In the genomic region with DNA sequence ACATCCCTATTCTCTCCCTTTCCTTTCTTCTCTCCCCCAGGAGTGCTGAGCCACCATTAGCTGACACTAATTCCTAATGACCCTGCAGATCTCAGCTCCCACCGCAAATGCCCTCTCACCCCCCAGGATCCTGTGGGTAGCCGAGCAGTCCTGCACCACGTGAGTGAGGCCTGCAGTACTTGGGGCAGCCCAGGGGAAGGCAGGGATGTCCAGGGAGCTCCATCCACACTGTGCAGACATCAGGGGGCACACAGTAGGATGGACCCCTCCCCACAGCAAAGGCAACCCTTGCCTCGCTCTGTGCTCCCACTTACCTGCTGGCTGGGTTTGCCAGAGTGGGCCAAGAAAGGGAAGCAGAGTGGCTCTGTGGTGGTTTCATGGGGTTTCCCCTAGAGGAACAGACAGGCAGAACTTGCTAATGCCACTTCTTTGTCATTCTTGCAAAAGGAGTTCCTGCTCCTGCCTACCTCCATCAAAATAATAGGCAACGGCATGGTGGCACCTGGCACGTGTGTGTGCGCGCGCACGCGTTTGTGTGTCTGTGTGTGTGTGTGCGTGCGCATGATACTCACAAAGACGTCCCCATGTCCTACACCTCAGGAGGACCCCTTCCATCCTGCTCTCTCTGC, we compare ENCODE assay signal across 12 cellular contexts.
DNase-seq lines count a peak whose midpoint lies in the region; ATAC-seq and TF ChIP-seq lines count a peak whose summit lies in the region.
"Had no signal": no experiment of that assay in that cellular context is flagged by ENCODE, and none has a peak within 500 bp of the region (broad histone marks: within the 10 kb centered on the region; RNA-seq: fewer than 3 reads in every experiment).

No MANE protein-coding gene starts in this region.

- TF ChIP-seq CTCF in H9 (conservative IDR thresholded peaks at IDR 0.05), result no peak

- H2BK15ac ChIP-seq in H9 (ENCODE audit: low read depth, low read length), result no peak overlapping the region

- no peak overlapping the region for H3K23ac ChIP-seq in H9 (ENCODE audit: insufficient read length, low read depth, low read length)

- H3K79me2 ChIP-seq in H9 (ENCODE audit: insufficient read depth, low read length), result no peaks in the 10 kb centered on the region

- no peak overlapping the region for H3K56ac ChIP-seq in H9 (ENCODE audit: insufficient read length, low read depth, low read length)

- peaks cover 2% of the 10 kb centered on the region for H3K27me3 Mint-ChIP-seq in H9 (ENCODE audit: low read depth)
- H3K27me3 Mint-ChIP-seq in activated naive CD8-positive, alpha-beta T cell treated with anti-CD3 and anti-CD28 coated beads, Interleukin-2, amount 50 U/mL, for 24 hours, result peaks cover 4% of the 10 kb centered on the region
- H3K27me3 Mint-ChIP-seq in naive B cell, result peaks cover 0 to 3% (median 0%) of the 10 kb centered on the region in 3 donors

- H4K5ac ChIP-seq in H9 (ENCODE audit: insufficient read length, low read depth, low read length), result no peak overlapping the region

- H2BK120ac ChIP-seq in H9 (ENCODE audit: low read depth, low read length, poor library complexity, severe bottlenecking), result no peak overlapping the region

- H2BK5ac ChIP-seq in H9 (ENCODE audit: insufficient read length, low read length), result no peak overlapping the region

- H4K8ac ChIP-seq in H9 (replicated peaks; ENCODE audit: insufficient read length, low read depth, low read length), result no peak overlapping the region

- H3K79me1 ChIP-seq in H9 (ENCODE audit: insufficient read depth, low read depth, low read length, poor library complexity, severe bottlenecking), result no peaks in the 10 kb centered on the region

- H3K4ac ChIP-seq in H9 (ENCODE audit: low read depth, low read length), result no peak overlapping the region

- H3K9me3 Mint-ChIP-seq in H9, result peaks cover 8% of the 10 kb centered on the region in 2 experiments
- H3K9me3 Mint-ChIP-seq in activated naive CD8-positive, alpha-beta T cell treated with anti-CD3 and anti-CD28 coated beads, Interleukin-2, amount 50 U/mL, for 24 hours, result peaks cover 4% of the 10 kb centered on the region
- H3K9me3 Mint-ChIP-seq in naive B cell, result peaks cover 4 to 13% (median 6%) of the 10 kb centered on the region in 7 donors

- no peak overlapping the region for H3T11ph ChIP-seq in H9 (ENCODE audit: low read length)

- H4K91ac ChIP-seq in H9 (ENCODE audit: insufficient read length, low read depth, low read length), result no peak overlapping the region

- H3K27ac Mint-ChIP-seq in H9 (peak overlapping the region in 2 of 3 experiments; percentile 12 to 57; a peak in 2 of 7 replicates), naive B cell (peak overlapping the region in 5 of 6 donors; percentile 2 to 90 (median 81))
- H3K27ac Mint-ChIP-seq in activated naive CD8-positive, alpha-beta T cell treated with anti-CD3 and anti-CD28 coated beads, Interleukin-2, amount 50 U/mL, for 24 hours, result peak overlapping the region; percentile 78

- no peak overlapping the region for H2BK12ac ChIP-seq in H9 (ENCODE audit: insufficient read length, low read depth, low read length)

- peaks cover 0 to 9% (median 7%) of the 10 kb centered on the region in 3 experiments; a peak in 3 of 7 replicates for H3K36me3 Mint-ChIP-seq in H9 (ENCODE audit: insufficient read depth in 1 of 3, low read depth in 3 of 3)
- H3K36me3 Mint-ChIP-seq in activated naive CD8-positive, alpha-beta T cell treated with anti-CD3 and anti-CD28 coated beads, Interleukin-2, amount 50 U/mL, for 24 hours (ENCODE audit: low read depth), result no peaks in the 10 kb centered on the region
- H3K36me3 Mint-ChIP-seq in naive B cell, result peaks cover 0 to 9% of the 10 kb centered on the region in 2 donors

- peak overlapping the region; percentile 90 for H3K4me2 ChIP-seq in BLaER1
- no peak overlapping the region for H3K4me2 ChIP-seq in H9 (ENCODE audit: insufficient read depth, insufficient read length, low read length)

- no peak for DNase-seq in H9
- peak; percentile 17 for DNase-seq in activated naive CD8-positive, alpha-beta T cell treated with anti-CD3 and anti-CD28 coated beads, Interleukin-2, amount 50 U/mL, for 24 hours
- peak; percentile 47 for DNase-seq in naive B cell
- DNase-seq in HCEC 1CT, result no peak
- no peak for DNase-seq in AG08395 (ENCODE audit: low spot score)
- DNase-seq in NAMALWA (ENCODE audit: low spot score), result no peak
- DNase-seq in NCI-H1092 (lab: John Stamatoyannopoulos, UW), result no peak
- DNase-seq: NCI-H1092 treated with DMSO at 0.1 percent for 48 hours, NCI-H69, T-helper 1 cell had no signal

- H3K4me3 Mint-ChIP-seq in H9 (no peak overlapping the region), naive B cell (peak overlapping the region in 4 of 8 donors; percentile 11 to 64 (median 32))
- H3K4me3 Mint-ChIP-seq in activated naive CD8-positive, alpha-beta T cell treated with anti-CD3 and anti-CD28 coated beads, Interleukin-2, amount 50 U/mL, for 24 hours, result peak overlapping the region; percentile 32

- H3K27ac ChIP-seq in BLaER1 (0 out of 2 replicates have a peak overlapping the region, but pooled peaks have one; percentile 32), H9 (ENCODE audit: insufficient read length, low read depth, low read length) (no peak overlapping the region)

- no peak overlapping the region for H2BK20ac ChIP-seq in H9 (ENCODE audit: low read depth, low read length, poor library complexity, severe bottlenecking)

- no peak overlapping the region for H2AFZ ChIP-seq in H9 (ENCODE audit: low read length)

- H3K4me1 Mint-ChIP-seq in H9 (peaks cover 17 to 19% of the 10 kb centered on the region in 2 experiments), naive B cell (peaks cover 30 to 47% (median 34%) of the 10 kb centered on the region in 3 donors)
- H3K4me1 Mint-ChIP-seq in activated naive CD8-positive, alpha-beta T cell treated with anti-CD3 and anti-CD28 coated beads, Interleukin-2, amount 50 U/mL, for 24 hours, result peaks cover 29% of the 10 kb centered on the region

- no CpG with 5 or more reads among the region's 14 CpGs for WGBS in H9 (ENCODE audit: extremely low coverage, insufficient read length, low lambda C conversion rate)

- peaks cover 20% of the 10 kb centered on the region for H3K9me3 ChIP-seq in BLaER1
- H3K9me3 ChIP-seq in H9 (ENCODE audit: control insufficient read depth, low read depth, low read length), result no peaks in the 10 kb centered on the region
- H3K9me3 ChIP-seq: adrenal gland had no signal

- no peak overlapping the region for H3K9ac ChIP-seq in BLaER1
- H3K9ac ChIP-seq in H9 (ENCODE audit: extremely low read depth, insufficient read length, low read length), result no peak overlapping the region

- H3K14ac ChIP-seq in H9 (ENCODE audit: insufficient read depth, low read length), result peak overlapping the region; percentile 39; the same call in 1 of the 2 replicates

- H3K4me1 ChIP-seq in BLaER1 (peaks cover 68% of the 10 kb centered on the region), H9 (ENCODE audit: insufficient read depth, low read length) (peaks cover 3% of the 10 kb centered on the region; the same call in 1 of the 2 replicates)

- H3K18ac ChIP-seq in H9 (ENCODE audit: insufficient read length, low read depth, low read length), result peak overlapping the region; percentile 37

- no peak overlapping the region for H2AK5ac ChIP-seq in H9 (ENCODE audit: insufficient read length, low read length)

- H4K20me1 ChIP-seq in BLaER1, result no peaks in the 10 kb centered on the region
- no peaks in the 10 kb centered on the region for H4K20me1 ChIP-seq in H9 (ENCODE audit: control insufficient read depth, insufficient read depth, insufficient read length)

- H3K27me3 ChIP-seq in BLaER1 (no peaks in the 10 kb centered on the region), H9 (ENCODE audit: insufficient read depth, low read length) (no peaks in the 10 kb centered on the region)
- H3K27me3 ChIP-seq: adrenal gland had no signal

- H3K23me2 ChIP-seq in H9 (ENCODE audit: insufficient read length, low read depth, low read length, poor library complexity, severe bottlenecking), result no peaks in the 10 kb centered on the region

- peak; percentile 60 for ATAC-seq in activated naive CD8-positive, alpha-beta T cell treated with anti-CD3 and anti-CD28 coated beads, Interleukin-2, amount 50 U/mL, for 24 hours
- ATAC-seq in naive B cell (ENCODE audit: low read depth in 2 of 2), result peak; percentile 74 to 89

- H3K4me3 ChIP-seq in BLaER1, result no peak overlapping the region
- H3K4me3 ChIP-seq: adrenal gland had no signal

- H3K36me3 ChIP-seq in BLaER1, result no peaks in the 10 kb centered on the region
- H3K36me3 ChIP-seq: adrenal gland had no signal

Comparison
In these comparisons a context has a peak if more than half of its experiments do, and no peak if none do; other contexts are left out.
1. DNase-seq: peak in activated naive CD8-positive, alpha-beta T cell treated with anti-CD3 and anti-CD28 coated beads, Interleukin-2, amount 50 U/mL, for 24 hours (single experiment) and naive B cell (single experiment); none in H9 (single experiment), HCEC 1CT (single experiment), AG08395 (single experiment), NAMALWA (single experiment) and NCI-H1092 (single experiment).
2. Peak in every context shown above with its lines, with median percentiles within 50 percentile points of each other: H3K27ac Mint-ChIP-seq.